15 cellular contexts compared by ENCODE assay signal in the genomic region with DNA sequence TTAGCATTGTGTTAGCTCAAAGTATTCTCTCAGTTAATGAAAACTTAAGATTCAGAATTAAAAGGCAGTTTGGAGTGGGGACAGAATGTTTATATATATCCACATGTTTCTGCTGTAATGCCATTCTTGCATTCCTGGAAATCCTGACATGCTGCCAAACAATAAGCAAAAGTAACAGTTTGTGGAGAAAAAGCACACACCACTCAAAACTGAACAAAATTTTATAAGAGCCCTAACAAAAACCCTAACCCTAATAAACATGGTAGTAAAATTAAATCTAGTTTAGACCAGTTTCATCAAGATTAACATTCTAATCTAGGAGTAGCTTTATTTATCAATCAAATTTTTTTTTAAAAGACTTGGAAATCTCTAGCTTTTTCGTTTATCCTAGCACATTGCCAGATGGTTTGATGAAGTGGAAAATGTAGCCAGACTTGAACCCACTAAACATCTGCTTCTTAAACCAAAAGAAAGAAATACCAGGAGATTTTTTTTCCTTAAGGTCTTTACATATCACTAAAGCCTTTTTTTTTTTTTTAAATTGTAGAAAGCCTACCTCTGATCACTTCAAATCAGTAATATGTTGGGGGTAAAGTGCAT. TPM values are rescaled to one million over a fixed set of nuclear protein-coding genes. Genes with fewer than 3 reads are reported as not detected.
DNase-seq lines count a peak whose midpoint lies in the region; ATAC-seq, FAIRE-seq and TF ChIP-seq lines count a peak whose summit lies in the region.
"Had no signal": no experiment of that assay in that cellular context is flagged by ENCODE, and none has a peak within 500 bp of the region (broad histone marks: within the 10 kb centered on the region; RNA-seq: fewer than 3 reads in every experiment).

No MANE protein-coding gene starts in this region.

- H4K20me1 ChIP-seq in IMR-90 (ENCODE audit: insufficient read depth, low read length): no peaks in the 10 kb centered on the region

- no peak overlapping the region for H2BK20ac ChIP-seq in IMR-90 (ENCODE audit: low read depth, low read length)

- POLR2A ChIA-PET in AG04449 (lab: Yijun Ruan, JAX) (interaction anchor here (0.7 kb wide), 1 partner anchor 74 kb away, joined by 4 read pairs; no protein-coding TSS in a partner anchor), IMR-90 (lab: Charles Lee; ENCODE audit: unreplicated experiment) (interaction anchor here (0.6 kb wide), 1 partner anchor 809 kb away, joined by 3 read pairs; no protein-coding TSS in a partner anchor)

- no CpG with 5 or more reads among the region's 1 CpG for WGBS in IMR-90 (ENCODE audit: extremely low coverage in 2 of 2, insufficient read length in 1 of 2), 2 experiments

- no peak overlapping the region; a peak in 1 of 4 replicates for H4K8ac ChIP-seq in IMR-90 (ENCODE audit: low read depth in 2 of 2, low read length in 2 of 2)

- H3K27ac ChIP-seq in IMR-90 (ENCODE audit: insufficient read depth, low read length): peak overlapping the region; percentile 61; the same call in 1 of the 2 replicates
- H3K27ac ChIP-seq: BLaER1 treated with 17β-estradiol and CSF1 and Interleukin-3, amounts not matched to agents 10 nM and 100 nM had no signal

- BruUV-seq in IMR-90 (replicated peaks; lab: Mats Ljungman, UMichigan): no TSS peak

- no peaks in the 10 kb centered on the region for H3K36me3 ChIP-seq in IMR-90 (ENCODE audit: control insufficient read depth, insufficient read depth, low read length)

- no peak overlapping the region for H4K91ac ChIP-seq in IMR-90 (ENCODE audit: insufficient read depth, low read depth, low read length)

- H3K27me3 ChIP-seq in IMR-90 (ENCODE audit: control insufficient read depth, insufficient read depth, low read length): no peaks in the 10 kb centered on the region
- H3K27me3 ChIP-seq: BLaER1 treated with 17β-estradiol and CSF1 and Interleukin-3, amounts not matched to agents 10 nM and 100 nM had no signal

- H3K4me1 ChIP-seq in IMR-90 (ENCODE audit: control insufficient read depth, insufficient read depth, low read length): 0 out of 2 replicates have a peak, but pooled peaks cover 2% of the 10 kb centered on the region

- 0 out of 2 replicates have a peak overlapping the region, but pooled peaks have one; percentile 16 for H3K56ac ChIP-seq in IMR-90 (ENCODE audit: extremely low read depth, insufficient read depth, low read length)

- no peaks in the 10 kb centered on the region for H3K9me3 ChIP-seq in IMR-90 (ENCODE audit: control insufficient read depth, insufficient read depth, low read length)
- H3K9me3 ChIP-seq: BLaER1 treated with 17β-estradiol and CSF1 and Interleukin-3, amounts not matched to agents 10 nM and 100 nM had no signal

- no peak for TF ChIP-seq POLR2A in IMR-90 (IDR thresholded peaks at IDR 0.05; ENCODE audit: low read depth, low read length)

- no peak for ATAC-seq in IMR-90 (ENCODE audit: low read depth)
- ATAC-seq in GM19023 (IDR thresholded peaks at IDR 0.05; ENCODE audit: unreplicated experiment): no peak
- no peak for ATAC-seq in HG02981 (IDR thresholded peaks at IDR 0.05; ENCODE audit: unreplicated experiment)
- no peak for ATAC-seq in GM18519 (IDR thresholded peaks at IDR 0.05; ENCODE audit: low FRiP score, unreplicated experiment)
- ATAC-seq: activated CD8-positive, alpha-beta memory T cell treated with anti-CD3 and anti-CD28 coated beads, Interleukin-2, amount 10 ng/mL, durations not matched to agents 7 days and 5 days; naive thymus-derived CD8-positive, alpha-beta T cell had no signal

- TF ChIP-seq RAD21 in IMR-90 (IDR thresholded peaks at IDR 0.05; ENCODE audit: low read length): no peak

- H2BK120ac ChIP-seq in IMR-90 (ENCODE audit: low read depth, low read length): peak overlapping the region; percentile 55; the same call in 1 of the 2 replicates

- H3K4me3 ChIP-seq in AG04449 (ENCODE audit: low read depth, low read length) (no peak overlapping the region), IMR-90 (ENCODE audit: insufficient read depth, low read depth, low read length) (no peak overlapping the region)
- H3K4me3 ChIP-seq: BLaER1 treated with 17β-estradiol and CSF1 and Interleukin-3, amounts not matched to agents 10 nM and 100 nM had no signal

- peak overlapping the region; percentile 38 for H3K18ac ChIP-seq in IMR-90 (ENCODE audit: low read depth, low read length)

- no peak overlapping the region for H3K4me3 Mint-ChIP-seq in mesothelial cell of epicardium
- H3K4me3 Mint-ChIP-seq: activated CD8-positive, alpha-beta memory T cell treated with anti-CD3 and anti-CD28 coated beads, Interleukin-2, amount 10 ng/mL, durations not matched to agents 7 days and 5 days; activated naive CD8-positive, alpha-beta T cell; naive thymus-derived CD8-positive, alpha-beta T cell had no signal

- no peak overlapping the region for H2AK5ac ChIP-seq in IMR-90 (ENCODE audit: low read depth, low read length)

- H4K5ac ChIP-seq in IMR-90 (ENCODE audit: low read depth, low read length): no peak overlapping the region; the same call in 1 of the 2 replicates

- peak overlapping the region; percentile 59 for H2BK5ac ChIP-seq in IMR-90 (ENCODE audit: low read depth, low read length, poor library complexity, severe bottlenecking)

- dilution Hi-C loops in IMR-90 (cut with HindIII; ENCODE audit: low sequenced_read_pairs, unreplicated experiment): no loop called here

- no peaks in the 10 kb centered on the region for H3K9me3 Mint-ChIP-seq in mesothelial cell of epicardium
- H3K9me3 Mint-ChIP-seq: naive thymus-derived CD8-positive, alpha-beta T cell had no signal

- H3K4ac ChIP-seq in IMR-90 (ENCODE audit: low read depth, low read length): no peak overlapping the region; the same call in 1 of the 2 replicates

- peaks cover 23 to 37% of the 10 kb centered on the region in 2 experiments for H3K79me1 ChIP-seq in IMR-90 (ENCODE audit: low read depth in 1 of 2, low read length in 2 of 2)

- H3K27ac Mint-ChIP-seq in mesothelial cell of epicardium: peak overlapping the region; percentile 76
- H3K27ac Mint-ChIP-seq: activated CD8-positive, alpha-beta memory T cell treated with anti-CD3 and anti-CD28 coated beads, Interleukin-2, amount 10 ng/mL, durations not matched to agents 7 days and 5 days; activated naive CD8-positive, alpha-beta T cell had no signal

- no peak overlapping the region for H2AK9ac ChIP-seq in IMR-90 (replicated peaks; ENCODE audit: low read depth, low read length, poor library complexity)

- no peak overlapping the region for H3K14ac ChIP-seq in IMR-90 (replicated peaks; ENCODE audit: low read depth, low read length)

- H3K4me2 ChIP-seq in IMR-90 (ENCODE audit: low read depth, low read length): peak overlapping the region; percentile 6; the same call in 1 of the 2 replicates
- H3K4me2 ChIP-seq: BLaER1 treated with 17β-estradiol and CSF1 and Interleukin-3, amounts not matched to agents 10 nM and 100 nM had no signal

- TF ChIP-seq CTCF in AG04449 (IDR thresholded peaks at IDR 0.05; ENCODE audit: insufficient read depth, low read length, missing control alignments): no peak
- no peak for TF ChIP-seq CTCF in IMR-90 (conservative IDR thresholded peaks at IDR 0.05; ENCODE audit: low read depth, low read length)
- TF ChIP-seq CTCF in mesothelial cell of epicardium (IDR thresholded peaks at IDR 0.05; ENCODE audit: unreplicated experiment): no peak

- H3K9me1 ChIP-seq in IMR-90 (ENCODE audit: insufficient read depth, low read length): peaks cover 3% of the 10 kb centered on the region; the same call in 1 of the 2 replicates

- CTCF ChIA-PET in AG04449 (lab: Yijun Ruan, JAX) (interaction anchor here (1.0 to 1.6 kb wide), 2 partner anchors 18 to 185 kb away, joined by 3 to 4 read pairs; no protein-coding TSS in a partner anchor), IMR-90 (lab: Yijun Ruan, JAX) (interaction anchor here (0.6 kb wide), 1 partner anchor 1171 kb away, joined by 3 read pairs; no protein-coding TSS in a partner anchor)

- H2AFZ ChIP-seq in IMR-90 (replicated peaks; ENCODE audit: low read length, poor library complexity): no peak overlapping the region

- no peak overlapping the region for H2BK15ac ChIP-seq in IMR-90 (ENCODE audit: low read depth, low read length)

- H3K36me3 Mint-ChIP-seq in mesothelial cell of epicardium: no peaks in the 10 kb centered on the region
- H3K36me3 Mint-ChIP-seq: activated naive CD8-positive, alpha-beta T cell had no signal

- in situ Hi-C loops in IMR-90 (cut with MboI; ENCODE audit: low sequenced_read_pairs): loop anchor here (25.0 kb wide), 2 partner anchors 295 to 545 kb away; a partner anchor contains a TSS

- H3K9ac ChIP-seq in IMR-90 (ENCODE audit: low read depth, low read length): no peak overlapping the region
- H3K9ac ChIP-seq: BLaER1 treated with 17β-estradiol and CSF1 and Interleukin-3, amounts not matched to agents 10 nM and 100 nM had no signal

- DNase-seq in AG04449 (ENCODE audit: low read depth, low spot score): peak; percentile 62
- peak; percentile 87 for DNase-seq in IMR-90
- no peak for DNase-seq in mesothelial cell of epicardium (ENCODE audit: low spot score in 2 of 2, unreplicated experiment in 2 of 2)
- no peak for DNase-seq in posterior cingulate gyrus
- DNase-seq: activated CD8-positive, alpha-beta memory T cell treated with anti-CD3 and anti-CD28 coated beads, Interleukin-2, amount 10 ng/mL, durations not matched to agents 7 days and 5 days; effector memory CD4-positive, alpha-beta T cell; GDM1; naive thymus-derived CD8-positive, alpha-beta T cell had no signal

- H3K4me1 Mint-ChIP-seq in mesothelial cell of epicardium: peaks cover 29% of the 10 kb centered on the region

- intact Hi-C loops in IMR-90 (cut with micrococcal nuclease): no loop called here
- intact Hi-C loops in posterior cingulate gyrus (cut with DNase I): no loop called here

- no peaks in the 10 kb centered on the region for H3K27me3 Mint-ChIP-seq in mesothelial cell of epicardium (ENCODE audit: low read depth)
- H3K27me3 Mint-ChIP-seq: activated CD8-positive, alpha-beta memory T cell treated with anti-CD3 and anti-CD28 coated beads, Interleukin-2, amount 10 ng/mL, durations not matched to agents 7 days and 5 days; activated naive CD8-positive, alpha-beta T cell; naive thymus-derived CD8-positive, alpha-beta T cell had no signal

- FAIRE-seq in endometrium (lab: Jason Lieb, UNC): peak; percentile 58
- FAIRE-seq: TTC549 had no signal

- no peak overlapping the region for H3K23ac ChIP-seq in IMR-90 (ENCODE audit: low read depth, low read length)

TF ChIP-seq in IMR-90, 13 proteins besides CTCF, POLR2A, EP300 and RAD21:
- no peak for TF ChIP-seq RFX5 (IDR thresholded peaks at IDR 0.05; ENCODE audit: low read depth, low read length)
- TF ChIP-seq MAFK (IDR thresholded peaks at IDR 0.05; ENCODE audit: low read depth, low read length): 0 out of 2 replicates have a peak, but pooled peaks have one; percentile 6
- 0 out of 2 replicates have a peak, but pooled peaks have one; percentile 47 for TF ChIP-seq MXI1 (IDR thresholded peaks at IDR 0.05; ENCODE audit: borderline replicate concordance, low read depth, low read length)
- TF ChIP-seq BHLHE40 (IDR thresholded peaks at IDR 0.05; ENCODE audit: low read depth, low read length): no peak

RNA-seq across cellular contexts. Expression of a gene that starts 3.7 kb away (rescaled TPM):
- total RNA-seq in IMR-90 (2012; rRNA removed) (21.5 and 21.9 TPM in 2 replicates), mesothelial cell of epicardium (22.8 to 30.6 TPM (median 26.5 TPM) in 3 replicates)
- 8.1 and 11.0 TPM in 2 replicates for polyA plus RNA-seq in IMR-90 (2012; rRNA removed)
- polyA plus RNA-seq in IMR-90 (2012; cell fraction: cytosol; rRNA removed): 2.4 and 4.0 TPM in 2 replicates
- 1.0 and 7.4 TPM in 2 replicates for polyA plus RNA-seq in IMR-90 (2012; cell fraction: nucleus; rRNA removed; ENCODE audit: low replicate concordance)

Comparison
In these comparisons a context has a peak if more than half of its experiments do, and no peak if none do; other contexts are left out.
1. DNase-seq: peak in AG04449 (single experiment) and IMR-90 (single experiment); none in mesothelial cell of epicardium (0 of 2) and posterior cingulate gyrus (0 of 10).